ENCODE assay signal across 18 cellular contexts in the genomic region with DNA sequence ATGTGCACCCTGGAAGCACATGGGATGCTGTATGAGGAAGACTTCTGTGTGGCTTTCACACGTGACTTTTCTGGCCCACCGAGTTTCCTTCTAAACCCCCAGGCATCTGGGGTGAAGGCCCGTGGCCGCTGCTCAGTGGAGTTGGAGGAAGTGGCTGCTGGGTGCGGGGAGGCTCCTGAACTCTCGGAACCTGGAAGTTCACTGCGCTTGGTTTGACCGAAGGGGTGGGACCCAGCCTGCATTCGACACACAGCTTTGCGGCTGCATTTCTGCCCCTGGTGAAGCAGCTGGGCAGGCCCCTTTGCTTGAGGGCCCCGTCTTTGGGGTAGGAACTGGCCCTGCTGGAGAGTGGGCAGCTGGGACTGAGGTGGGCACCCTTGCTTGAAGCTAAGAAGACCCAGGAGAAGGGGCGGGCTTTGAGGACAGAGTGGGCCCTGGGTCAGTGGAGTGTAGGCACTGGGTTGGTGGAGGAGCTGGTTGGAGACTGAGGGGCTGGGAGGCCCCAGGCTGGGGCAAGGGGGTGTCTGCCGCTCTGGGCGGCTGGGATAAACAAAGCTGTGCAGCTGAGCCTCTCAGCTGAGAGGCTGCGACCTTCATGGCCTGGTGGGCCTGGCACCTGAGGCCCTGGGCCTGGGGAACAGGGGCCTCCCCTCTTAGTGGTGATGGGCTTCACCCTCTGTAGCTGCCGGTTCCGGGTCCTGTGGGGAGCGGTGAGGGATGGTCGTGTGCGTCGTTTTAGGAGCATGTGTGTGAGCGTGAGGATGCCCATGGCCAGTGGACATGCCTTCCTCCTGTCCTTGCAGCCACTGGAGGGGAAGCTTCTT.
DNase-seq lines count a peak whose midpoint lies in the region; ATAC-seq and TF ChIP-seq lines count a peak whose summit lies in the region.
"Had no signal": no experiment of that assay in that cellular context is flagged by ENCODE, and none has a peak within 500 bp of the region (broad histone marks: within the 10 kb centered on the region; RNA-seq: fewer than 3 reads in every experiment).

No MANE protein-coding gene starts in this region.

- H3K27me3 ChIP-seq in BLaER1: no peaks in the 10 kb centered on the region
- no peaks in the 10 kb centered on the region for H3K27me3 ChIP-seq in CD4-positive, alpha-beta T cell (ENCODE audit: control insufficient read depth, insufficient read depth, low read length)
- no peaks in the 10 kb centered on the region for H3K27me3 ChIP-seq in foreskin keratinocyte
- H3K27me3 ChIP-seq: heart right ventricle, testis had no signal

- CTCF ChIA-PET in CD4-positive, alpha-beta T cell (lab: Charles Lee): no interaction called here

- no peak for ATAC-seq in CD4-positive, alpha-beta T cell (ENCODE audit: poor library complexity)
- ATAC-seq in naive thymus-derived CD8-positive, alpha-beta T cell: no peak
- ATAC-seq in foreskin keratinocyte: no peak

- TF ChIP-seq CTCF in CD4-positive, alpha-beta T cell (IDR thresholded peaks at IDR 0.05): no peak
- no peak for TF ChIP-seq CTCF in foreskin keratinocyte (conservative IDR thresholded peaks at IDR 0.05)

- no peak overlapping the region for H3K4me3 Mint-ChIP-seq in CD4-positive, alpha-beta T cell
- H3K4me3 Mint-ChIP-seq in activated naive CD8-positive, alpha-beta T cell: no peak overlapping the region
- peak overlapping the region in 6 of 10 donors; percentile 14 to 89 (median 63) for H3K4me3 Mint-ChIP-seq in naive thymus-derived CD8-positive, alpha-beta T cell
- H3K4me3 Mint-ChIP-seq: endodermal cell had no signal

- H3K27ac Mint-ChIP-seq in CD4-positive, alpha-beta T cell: peak overlapping the region; percentile 75
- peak overlapping the region; percentile 87 for H3K27ac Mint-ChIP-seq in activated naive CD8-positive, alpha-beta T cell
- H3K27ac Mint-ChIP-seq in naive thymus-derived CD8-positive, alpha-beta T cell: peak overlapping the region; percentile 22 to 99 (median 92)
- H3K27ac Mint-ChIP-seq: endodermal cell had no signal

- peaks cover 11% of the 10 kb centered on the region for H3K9me3 Mint-ChIP-seq in CD4-positive, alpha-beta T cell
- H3K9me3 Mint-ChIP-seq in activated naive CD8-positive, alpha-beta T cell (ENCODE audit: low read depth): peaks cover 4% of the 10 kb centered on the region
- peaks cover 0 to 31% (median 12%) of the 10 kb centered on the region in 9 donors for H3K9me3 Mint-ChIP-seq in naive thymus-derived CD8-positive, alpha-beta T cell

- H3K9ac ChIP-seq in BLaER1: no peak overlapping the region

- intact Hi-C loops in CD4-positive, alpha-beta T cell (cut with DNase I, micrococcal nuclease): loop anchor here in 1 of 2 experiments (5.0 kb wide), 1 partner anchor 73 kb away; no protein-coding TSS in a partner anchor

- POLR2A ChIA-PET in CD4-positive, alpha-beta T cell (lab: Charles Lee): no interaction called here
- POLR2A ChIA-PET in naive thymus-derived CD8-positive, alpha-beta T cell (lab: Charles Lee): interaction anchor here (0.7 kb wide), 1 partner anchor 19 kb away, joined by 3 read pairs; no protein-coding TSS in a partner anchor

- H3K27ac ChIP-seq in BLaER1 (peak overlapping the region; percentile 60), foreskin keratinocyte (no peak overlapping the region)
- no peak overlapping the region for H3K27ac ChIP-seq in CD4-positive, alpha-beta T cell (ENCODE audit: low read depth, low read length)
- H3K27ac ChIP-seq: heart right ventricle, lower lobe of right lung, testis had no signal

- peaks cover 31% of the 10 kb centered on the region for H3K4me1 Mint-ChIP-seq in CD4-positive, alpha-beta T cell (ENCODE audit: low read depth)
- peaks cover 28% of the 10 kb centered on the region for H3K4me1 Mint-ChIP-seq in activated naive CD8-positive, alpha-beta T cell (ENCODE audit: low read depth)
- H3K4me1 Mint-ChIP-seq in naive thymus-derived CD8-positive, alpha-beta T cell: peaks cover 29 to 50% (median 39%) of the 10 kb centered on the region in 4 donors

- no peak overlapping the region for H3K4me3 ChIP-seq in BLaER1
- H3K4me3 ChIP-seq: heart right ventricle, lower lobe of right lung, testis had no signal

- H3K36me3 Mint-ChIP-seq in CD4-positive, alpha-beta T cell (ENCODE audit: low read depth): peaks cover 52% of the 10 kb centered on the region
- peaks cover 20% of the 10 kb centered on the region for H3K36me3 Mint-ChIP-seq in activated naive CD8-positive, alpha-beta T cell
- H3K36me3 Mint-ChIP-seq in naive thymus-derived CD8-positive, alpha-beta T cell: peaks cover 12 to 41% (median 34%) of the 10 kb centered on the region in 3 donors

- peaks cover 38% of the 10 kb centered on the region for H3K36me3 ChIP-seq in BLaER1

- peaks cover 26% of the 10 kb centered on the region for H3K9me3 ChIP-seq in BLaER1
- H3K9me3 ChIP-seq in CD4-positive, alpha-beta T cell (ENCODE audit: control insufficient read depth, low read length): peaks cover 22% of the 10 kb centered on the region
- H3K9me3 ChIP-seq: testis had no signal

- H3K4me1 ChIP-seq in BLaER1 (peaks cover 36% of the 10 kb centered on the region), foreskin keratinocyte (no peaks in the 10 kb centered on the region)
- H3K4me1 ChIP-seq: lower lobe of right lung, testis had no signal

- DNase-seq in CD4-positive, alpha-beta T cell: peak in 1 of 10 experiments; percentile 32
- DNase-seq in naive thymus-derived CD8-positive, alpha-beta T cell: no peak
- DNase-seq in foreskin keratinocyte (no peak), globus pallidus (ENCODE audit: low spot score) (no peak), NCI-H2107 (lab: John Stamatoyannopoulos, UW) (no peak)
- DNase-seq: anterior cingulate cortex, C1 segment of cervical spinal cord, cerebellar nuclear complex, endodermal cell, heart right ventricle, Karpas-422, lower lobe of right lung, NCI-H1048, NCI-H524 treated with DMSO at 0.1 percent for 48 hours, Right ventricle myocardium superior, testis had no signal

- H3K27me3 Mint-ChIP-seq in CD4-positive, alpha-beta T cell: no peaks in the 10 kb centered on the region
- no peaks in the 10 kb centered on the region for H3K27me3 Mint-ChIP-seq in activated naive CD8-positive, alpha-beta T cell
- H3K27me3 Mint-ChIP-seq in naive thymus-derived CD8-positive, alpha-beta T cell: peaks cover 0 to 4% (median 0%) of the 10 kb centered on the region in 5 donors

- peak overlapping the region; percentile 59 for H3K4me2 ChIP-seq in BLaER1

- H4K20me1 ChIP-seq in BLaER1: peaks cover 37% of the 10 kb centered on the region

Comparison
In these comparisons a context has a peak if more than half of its experiments do, and no peak if none do; other contexts are left out.
1. H3K4me3 Mint-ChIP-seq: peak in naive thymus-derived CD8-positive, alpha-beta T cell (6 of 10); none in CD4-positive, alpha-beta T cell (single experiment) and activated naive CD8-positive, alpha-beta T cell (single experiment).
2. Peak in every context shown above with its lines, with median percentiles within 50 percentile points of each other: H3K27ac Mint-ChIP-seq.